10 cellular contexts compared by ENCODE assay signal in the genomic region with DNA sequence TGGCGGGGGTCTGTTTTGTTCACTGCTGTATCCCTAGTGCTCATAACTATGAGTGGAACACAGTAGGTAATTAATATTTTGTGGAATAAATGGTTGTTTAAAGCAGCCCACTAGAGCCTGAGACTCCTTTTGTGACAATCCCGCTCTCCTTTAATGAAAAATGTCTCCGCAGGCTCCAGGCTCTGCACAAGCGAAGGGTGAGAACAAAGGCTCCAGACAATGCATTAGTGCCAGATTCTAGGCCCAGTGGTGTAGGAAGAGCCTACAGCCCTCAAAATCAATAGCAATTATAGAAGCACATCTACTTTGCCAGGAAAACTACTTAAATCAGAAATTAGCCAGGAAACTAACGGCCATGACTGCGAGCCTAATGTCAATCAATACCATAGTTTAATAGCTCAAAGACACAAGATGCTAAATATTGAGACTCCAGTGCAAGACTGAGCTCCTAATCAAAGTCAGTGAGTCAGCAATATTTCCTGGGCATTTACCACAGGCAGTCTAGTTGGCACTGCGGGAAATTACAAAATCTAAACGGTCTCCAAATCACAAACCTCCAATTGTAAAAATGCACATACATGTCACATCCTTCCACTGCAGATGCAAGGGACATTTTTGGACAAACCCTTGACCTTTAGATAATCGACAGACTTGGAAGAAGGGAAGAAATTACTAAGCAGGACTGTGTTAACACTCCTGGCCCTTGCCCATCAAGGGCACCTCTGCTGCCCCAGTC. TPM values are rescaled to one million over a fixed set of nuclear protein-coding genes. Genes with fewer than 3 reads are reported as not detected.
DNase-seq lines count a peak whose midpoint lies in the region; ATAC-seq, FAIRE-seq and TF ChIP-seq lines count a peak whose summit lies in the region.
"Had no signal": no experiment of that assay in that cellular context is flagged by ENCODE, and none has a peak within 500 bp of the region (broad histone marks: within the 10 kb centered on the region; RNA-seq: fewer than 3 reads in every experiment).

No MANE protein-coding gene starts in this region.

- H3K27me3 ChIP-seq in HCT116 (ENCODE audit: insufficient read depth, low read length): no peaks in the 10 kb centered on the region
- no peaks in the 10 kb centered on the region for H3K27me3 ChIP-seq in esophagus muscularis mucosa

- ATAC-seq in HCT116 (no peak), GM18873 (IDR thresholded peaks at IDR 0.05; ENCODE audit: low FRiP score, unreplicated experiment) (no peak)

- H3K4me2 ChIP-seq in HCT116 (ENCODE audit: low read length): peak overlapping the region; percentile 92

- TF ChIP-seq RAD21 in HCT116 (IDR thresholded peaks at IDR 0.05; ENCODE audit: low read depth): no peak

- POLR2A ChIA-PET in HCT116 (lab: Charles Lee): interaction anchor here (1.5 to 5.7 kb wide), 4 partner anchors 8 to 48 kb away, joined by 3 to 70 read pairs (median 22); no protein-coding TSS in a partner anchor

- H3K9me3 ChIP-seq in HCT116 (ENCODE audit: control insufficient read depth in 1 of 2, insufficient read depth in 1 of 2, low read depth in 1 of 2, low read length in 2 of 2) (no peaks in the 10 kb centered on the region), esophagus muscularis mucosa (no peaks in the 10 kb centered on the region)

- no peak for TF ChIP-seq POLR2A in HCT116 (IDR thresholded peaks at IDR 0.05; ENCODE audit: borderline replicate concordance, extremely low read depth, insufficient read depth, insufficient read length)
- no peak for TF ChIP-seq POLR2A in esophagus muscularis mucosa (IDR thresholded peaks at IDR 0.05; ENCODE audit: low read depth)

- CTCF ChIA-PET in HCT116 (lab: Charles Lee): no interaction called here

- peaks cover 76 to 88% of the 10 kb centered on the region in 2 experiments for H3K4me1 ChIP-seq in HCT116 (ENCODE audit: control insufficient read depth in 1 of 2, insufficient read depth in 2 of 2, low read length in 2 of 2)
- H3K4me1 ChIP-seq in esophagus muscularis mucosa: peaks cover 64 to 82% (median 77%) of the 10 kb centered on the region in 4 donors

- RAD21 ChIA-PET in HCT116 (lab: Charles Lee; ENCODE audit: low non-redundant PET in 1 of 2, low total read pairs in 2 of 2, uncharacterized antibody in 2 of 2, unreplicated experiment in 2 of 2): no interaction called here

- H3K9ac ChIP-seq in HCT116 (ENCODE audit: low read length): peak overlapping the region; percentile 97

- 79% methylated on average over 9 of the region's 9 CpGs for WGBS in esophagus muscularis mucosa

- FAIRE-seq in RCC 7860 (lab: Jason Lieb, UNC): no peak
- FAIRE-seq in GM19239 (lab: Jason Lieb, UNC): no peak

- intact Hi-C loops in HCT116 (cut with micrococcal nuclease): no loop called here
- intact Hi-C loops in esophagus muscularis mucosa (cut with DNase I): loop anchor here (5.0 kb wide), 1 partner anchor 33 kb away; no protein-coding TSS in a partner anchor

- H3K27ac ChIP-seq in HCT116 (ENCODE audit: low read depth, low read length) (peak overlapping the region; percentile 96), esophagus muscularis mucosa (replicated peaks in 1 of 4) (peak overlapping the region; percentile 92 to 96 (median 94))

- TF ChIP-seq EP300 in esophagus muscularis mucosa (IDR thresholded peaks at IDR 0.05): no peak

- BruUV-seq in HCT116 (replicated peaks; lab: Mats Ljungman, UMichigan): no TSS peak

- H2AFZ ChIP-seq in HCT116 (ENCODE audit: low read depth, low read length, poor library complexity, severe bottlenecking): no peak overlapping the region

- H4K20me1 ChIP-seq in HCT116 (ENCODE audit: insufficient read depth): peaks cover 7% of the 10 kb centered on the region; the same call in 1 of the 2 replicates

- H3K9me2 ChIP-seq in HCT116 (ENCODE audit: insufficient read depth): no peaks in the 10 kb centered on the region

- H3K36me3 ChIP-seq in HCT116 (ENCODE audit: control insufficient read depth in 1 of 2, insufficient read depth in 2 of 2, low read length in 2 of 2) (peaks cover 2 to 42% of the 10 kb centered on the region in 2 experiments), esophagus muscularis mucosa (peaks cover 0 to 19% (median 2%) of the 10 kb centered on the region in 4 donors)

- H3K4me3 ChIP-seq in HCT116 (replicated peaks in 1 of 2; ENCODE audit: low read depth in 1 of 2, low read length in 2 of 2) (peak overlapping the region; percentile 61 to 65), esophagus muscularis mucosa (peak overlapping the region; percentile 64 to 99 (median 84)), skeletal muscle cell (ENCODE audit: low read depth, low read length) (peak overlapping the region; percentile 78)

- no peak for DNase-seq in HCT116 (ENCODE audit: low read depth, low spot score)
- peak; percentile 45 for DNase-seq in RCC 7860 (ENCODE audit: low spot score)
- no peak for DNase-seq in esophagus muscularis mucosa (ENCODE audit: extremely low spot score)
- DNase-seq in skeletal muscle cell (ENCODE audit: low read depth): no peak
- DNase-seq in NCI-H1436 (lab: John Stamatoyannopoulos, UW): no peak
- DNase-seq in GM19239 (ENCODE audit: insufficient read length, low spot score): no peak
- no peak for DNase-seq in GM10266 (ENCODE audit: extremely low spot score)
- DNase-seq: NCI-H748 treated with DMSO at 0.1 percent for 48 hours; stimulated activated naive CD4-positive, alpha-beta T cell had no signal

- H3K79me2 ChIP-seq in HCT116 (ENCODE audit: insufficient read depth, low read length): peaks cover 65% of the 10 kb centered on the region

- TF ChIP-seq CTCF in HCT116 (IDR thresholded peaks at IDR 0.05 in 2 of 3, conservative IDR thresholded peaks at IDR 0.05 in 1 of 3; ENCODE audit: borderline replicate concordance in 1 of 3, insufficient read depth in 1 of 3, low read depth in 2 of 3, low read length in 2 of 3) (no peak), esophagus muscularis mucosa (IDR thresholded peaks at IDR 0.05) (no peak), GM10266 (IDR thresholded peaks at IDR 0.05; ENCODE audit: control insufficient read depth, insufficient read depth, low read depth, missing control alignments) (no peak)

TF ChIP-seq in HCT116, 20 proteins besides CTCF, POLR2A, EP300 and RAD21:
- TF ChIP-seq SIN3A (IDR thresholded peaks at IDR 0.05; ENCODE audit: low read depth): no peak
- TF ChIP-seq POLR2AphosphoS5 (IDR thresholded peaks at IDR 0.05; ENCODE audit: low read depth, low read length): peak; percentile 17; the same call in 1 of the 2 replicates

RNA-seq across cellular contexts. Expression of gene ANXA2, which starts 2.3 kb away (rescaled TPM):
- total RNA-seq in HCT116 (2021; ENCODE audit: unreplicated experiment) (1,298 TPM), esophagus muscularis mucosa (100 to 1,000 TPM; 333 to 606 (median 406) TPM)
- polyA plus RNA-seq in HCT116 (2012): 1,797 and 1,965 TPM in 2 replicates
